1 cellular context compared by ENCODE assay signal in the genomic region with DNA sequence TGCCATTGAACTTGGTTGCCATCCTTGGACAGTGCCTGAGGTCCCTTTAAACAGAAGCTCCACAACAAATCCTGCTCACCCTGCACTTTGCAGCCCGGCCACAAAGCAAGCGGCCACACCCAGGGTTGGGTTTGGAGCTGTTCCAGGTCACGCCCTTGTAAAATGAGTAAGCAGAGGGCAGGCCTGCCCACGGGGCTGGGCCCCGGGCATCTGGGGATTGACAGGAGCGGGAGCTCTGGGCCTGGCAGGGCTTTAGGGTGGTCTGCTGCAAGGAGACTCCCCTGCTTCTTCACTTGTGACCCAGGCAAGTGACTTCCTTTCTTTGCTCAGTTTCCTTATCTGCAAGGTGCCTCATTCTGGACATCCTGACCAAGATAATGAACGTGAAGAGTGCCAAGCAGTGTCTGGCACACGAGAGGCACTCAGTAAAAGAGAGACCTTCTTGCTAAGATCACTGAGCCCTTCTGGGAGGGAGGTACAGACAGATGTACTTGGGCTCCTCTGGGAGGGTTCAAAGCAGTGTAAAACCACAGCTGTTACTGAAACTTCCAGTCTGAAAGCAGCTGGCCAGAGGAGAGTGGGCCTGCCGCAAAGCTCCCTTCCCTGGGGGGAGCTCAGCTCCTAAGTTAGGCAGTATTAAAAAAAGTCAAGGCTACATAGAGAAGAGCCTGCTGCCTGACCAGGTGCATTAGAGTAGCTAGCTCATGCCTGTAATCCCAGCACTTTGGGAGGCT.
TF ChIP-seq lines count a peak whose summit lies in the region.

No MANE protein-coding gene starts in this region.

TF ChIP-seq in HEK293, 187 proteins besides CTCF, POLR2A, EP300 and RAD21 (continued from another document and continues in another):
- TF ChIP-seq, protein P1, sequence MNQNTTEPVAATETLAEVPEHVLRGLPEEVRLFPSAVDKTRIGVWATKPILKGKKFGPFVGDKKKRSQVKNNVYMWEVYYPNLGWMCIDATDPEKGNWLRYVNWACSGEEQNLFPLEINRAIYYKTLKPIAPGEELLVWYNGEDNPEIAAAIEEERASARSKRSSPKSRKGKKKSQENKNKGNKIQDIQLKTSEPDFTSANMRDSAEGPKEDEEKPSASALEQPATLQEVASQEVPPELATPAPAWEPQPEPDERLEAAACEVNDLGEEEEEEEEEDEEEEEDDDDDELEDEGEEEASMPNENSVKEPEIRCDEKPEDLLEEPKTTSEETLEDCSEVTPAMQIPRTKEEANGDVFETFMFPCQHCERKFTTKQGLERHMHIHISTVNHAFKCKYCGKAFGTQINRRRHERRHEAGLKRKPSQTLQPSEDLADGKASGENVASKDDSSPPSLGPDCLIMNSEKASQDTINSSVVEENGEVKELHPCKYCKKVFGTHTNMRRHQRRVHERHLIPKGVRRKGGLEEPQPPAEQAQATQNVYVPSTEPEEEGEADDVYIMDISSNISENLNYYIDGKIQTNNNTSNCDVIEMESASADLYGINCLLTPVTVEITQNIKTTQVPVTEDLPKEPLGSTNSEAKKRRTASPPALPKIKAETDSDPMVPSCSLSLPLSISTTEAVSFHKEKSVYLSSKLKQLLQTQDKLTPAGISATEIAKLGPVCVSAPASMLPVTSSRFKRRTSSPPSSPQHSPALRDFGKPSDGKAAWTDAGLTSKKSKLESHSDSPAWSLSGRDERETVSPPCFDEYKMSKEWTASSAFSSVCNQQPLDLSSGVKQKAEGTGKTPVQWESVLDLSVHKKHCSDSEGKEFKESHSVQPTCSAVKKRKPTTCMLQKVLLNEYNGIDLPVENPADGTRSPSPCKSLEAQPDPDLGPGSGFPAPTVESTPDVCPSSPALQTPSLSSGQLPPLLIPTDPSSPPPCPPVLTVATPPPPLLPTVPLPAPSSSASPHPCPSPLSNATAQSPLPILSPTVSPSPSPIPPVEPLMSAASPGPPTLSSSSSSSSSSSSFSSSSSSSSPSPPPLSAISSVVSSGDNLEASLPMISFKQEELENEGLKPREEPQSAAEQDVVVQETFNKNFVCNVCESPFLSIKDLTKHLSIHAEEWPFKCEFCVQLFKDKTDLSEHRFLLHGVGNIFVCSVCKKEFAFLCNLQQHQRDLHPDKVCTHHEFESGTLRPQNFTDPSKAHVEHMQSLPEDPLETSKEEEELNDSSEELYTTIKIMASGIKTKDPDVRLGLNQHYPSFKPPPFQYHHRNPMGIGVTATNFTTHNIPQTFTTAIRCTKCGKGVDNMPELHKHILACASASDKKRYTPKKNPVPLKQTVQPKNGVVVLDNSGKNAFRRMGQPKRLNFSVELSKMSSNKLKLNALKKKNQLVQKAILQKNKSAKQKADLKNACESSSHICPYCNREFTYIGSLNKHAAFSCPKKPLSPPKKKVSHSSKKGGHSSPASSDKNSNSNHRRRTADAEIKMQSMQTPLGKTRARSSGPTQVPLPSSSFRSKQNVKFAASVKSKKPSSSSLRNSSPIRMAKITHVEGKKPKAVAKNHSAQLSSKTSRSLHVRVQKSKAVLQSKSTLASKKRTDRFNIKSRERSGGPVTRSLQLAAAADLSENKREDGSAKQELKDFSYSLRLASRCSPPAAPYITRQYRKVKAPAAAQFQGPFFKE (tag by site-specific recombination; IDR thresholded peaks at IDR 0.05; ENCODE audit: borderline replicate concordance): no peak
- TF ChIP-seq SCRT2 (tag by site-specific recombination; IDR thresholded peaks at IDR 0.05): no peak
- TF ChIP-seq ZNF350 (tag by site-specific recombination; IDR thresholded peaks at IDR 0.05): no peak
- TF ChIP-seq, protein P2, sequence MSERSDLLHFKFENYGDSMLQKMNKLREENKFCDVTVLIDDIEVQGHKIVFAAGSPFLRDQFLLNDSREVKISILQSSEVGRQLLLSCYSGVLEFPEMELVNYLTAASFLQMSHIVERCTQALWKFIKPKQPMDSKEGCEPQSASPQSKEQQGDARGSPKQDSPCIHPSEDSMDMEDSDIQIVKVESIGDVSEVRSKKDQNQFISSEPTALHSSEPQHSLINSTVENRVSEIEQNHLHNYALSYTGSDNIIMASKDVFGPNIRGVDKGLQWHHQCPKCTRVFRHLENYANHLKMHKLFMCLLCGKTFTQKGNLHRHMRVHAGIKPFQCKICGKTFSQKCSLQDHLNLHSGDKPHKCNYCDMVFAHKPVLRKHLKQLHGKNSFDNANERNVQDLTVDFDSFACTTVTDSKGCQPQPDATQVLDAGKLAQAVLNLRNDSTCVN (tag by site-specific recombination; optimal IDR thresholded peaks at IDR 0.05): peak; percentile 14
- TF ChIP-seq, protein P3, sequence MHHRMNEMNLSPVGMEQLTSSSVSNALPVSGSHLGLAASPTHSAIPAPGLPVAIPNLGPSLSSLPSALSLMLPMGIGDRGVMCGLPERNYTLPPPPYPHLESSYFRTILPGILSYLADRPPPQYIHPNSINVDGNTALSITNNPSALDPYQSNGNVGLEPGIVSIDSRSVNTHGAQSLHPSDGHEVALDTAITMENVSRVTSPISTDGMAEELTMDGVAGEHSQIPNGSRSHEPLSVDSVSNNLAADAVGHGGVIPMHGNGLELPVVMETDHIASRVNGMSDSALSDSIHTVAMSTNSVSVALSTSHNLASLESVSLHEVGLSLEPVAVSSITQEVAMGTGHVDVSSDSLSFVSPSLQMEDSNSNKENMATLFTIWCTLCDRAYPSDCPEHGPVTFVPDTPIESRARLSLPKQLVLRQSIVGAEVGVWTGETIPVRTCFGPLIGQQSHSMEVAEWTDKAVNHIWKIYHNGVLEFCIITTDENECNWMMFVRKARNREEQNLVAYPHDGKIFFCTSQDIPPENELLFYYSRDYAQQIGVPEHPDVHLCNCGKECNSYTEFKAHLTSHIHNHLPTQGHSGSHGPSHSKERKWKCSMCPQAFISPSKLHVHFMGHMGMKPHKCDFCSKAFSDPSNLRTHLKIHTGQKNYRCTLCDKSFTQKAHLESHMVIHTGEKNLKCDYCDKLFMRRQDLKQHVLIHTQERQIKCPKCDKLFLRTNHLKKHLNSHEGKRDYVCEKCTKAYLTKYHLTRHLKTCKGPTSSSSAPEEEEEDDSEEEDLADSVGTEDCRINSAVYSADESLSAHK (tag by site-specific recombination; IDR thresholded peaks at IDR 0.05): no peak
- peak; percentile 9; the same call in 1 of the 2 replicates for TF ChIP-seq ZXDB (tag by site-specific recombination; IDR thresholded peaks at IDR 0.05)
- TF ChIP-seq ZNF19 (tag by site-specific recombination; IDR thresholded peaks at IDR 0.05; ENCODE audit: low read depth): no peak
- no peak for TF ChIP-seq ZFP3 (tag by site-specific recombination; IDR thresholded peaks at IDR 0.05; ENCODE audit: low read depth)
- TF ChIP-seq ZNF239 (tag by site-specific recombination; IDR thresholded peaks at IDR 0.05): no peak
- TF ChIP-seq ZNF544 (tag by site-specific recombination; IDR thresholded peaks at IDR 0.05): no peak
- TF ChIP-seq, protein P4, sequence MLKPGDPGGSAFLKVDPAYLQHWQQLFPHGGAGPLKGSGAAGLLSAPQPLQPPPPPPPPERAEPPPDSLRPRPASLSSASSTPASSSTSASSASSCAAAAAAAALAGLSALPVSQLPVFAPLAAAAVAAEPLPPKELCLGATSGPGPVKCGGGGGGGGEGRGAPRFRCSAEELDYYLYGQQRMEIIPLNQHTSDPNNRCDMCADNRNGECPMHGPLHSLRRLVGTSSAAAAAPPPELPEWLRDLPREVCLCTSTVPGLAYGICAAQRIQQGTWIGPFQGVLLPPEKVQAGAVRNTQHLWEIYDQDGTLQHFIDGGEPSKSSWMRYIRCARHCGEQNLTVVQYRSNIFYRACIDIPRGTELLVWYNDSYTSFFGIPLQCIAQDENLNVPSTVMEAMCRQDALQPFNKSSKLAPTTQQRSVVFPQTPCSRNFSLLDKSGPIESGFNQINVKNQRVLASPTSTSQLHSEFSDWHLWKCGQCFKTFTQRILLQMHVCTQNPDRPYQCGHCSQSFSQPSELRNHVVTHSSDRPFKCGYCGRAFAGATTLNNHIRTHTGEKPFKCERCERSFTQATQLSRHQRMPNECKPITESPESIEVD (tag by site-specific recombination; IDR thresholded peaks at IDR 0.05): no peak
- TF ChIP-seq ZNF341 (tag by site-specific recombination; IDR thresholded peaks at IDR 0.05; ENCODE audit: low read depth): peak; percentile 88
- peak; percentile 55; the same call in 1 of the 2 replicates for TF ChIP-seq EGR2 (tag by site-specific recombination; IDR thresholded peaks at IDR 0.05; ENCODE audit: low read depth)
- no peak for TF ChIP-seq ZNF548 (tag by site-specific recombination; IDR thresholded peaks at IDR 0.05)
- peak; percentile 73 for TF ChIP-seq ZNF600 (tag by site-specific recombination; IDR thresholded peaks at IDR 0.05)
- TF ChIP-seq ZFHX2 (tag by site-specific recombination; conservative IDR thresholded peaks at IDR 0.05): peak; percentile 63; the same call in 1 of the 2 replicates
- no peak for TF ChIP-seq ZNF426 (tag by site-specific recombination; IDR thresholded peaks at IDR 0.05)
- no peak for TF ChIP-seq MZF1 (tag by site-specific recombination; IDR thresholded peaks at IDR 0.05; ENCODE audit: borderline replicate concordance)
- TF ChIP-seq, protein P5, sequence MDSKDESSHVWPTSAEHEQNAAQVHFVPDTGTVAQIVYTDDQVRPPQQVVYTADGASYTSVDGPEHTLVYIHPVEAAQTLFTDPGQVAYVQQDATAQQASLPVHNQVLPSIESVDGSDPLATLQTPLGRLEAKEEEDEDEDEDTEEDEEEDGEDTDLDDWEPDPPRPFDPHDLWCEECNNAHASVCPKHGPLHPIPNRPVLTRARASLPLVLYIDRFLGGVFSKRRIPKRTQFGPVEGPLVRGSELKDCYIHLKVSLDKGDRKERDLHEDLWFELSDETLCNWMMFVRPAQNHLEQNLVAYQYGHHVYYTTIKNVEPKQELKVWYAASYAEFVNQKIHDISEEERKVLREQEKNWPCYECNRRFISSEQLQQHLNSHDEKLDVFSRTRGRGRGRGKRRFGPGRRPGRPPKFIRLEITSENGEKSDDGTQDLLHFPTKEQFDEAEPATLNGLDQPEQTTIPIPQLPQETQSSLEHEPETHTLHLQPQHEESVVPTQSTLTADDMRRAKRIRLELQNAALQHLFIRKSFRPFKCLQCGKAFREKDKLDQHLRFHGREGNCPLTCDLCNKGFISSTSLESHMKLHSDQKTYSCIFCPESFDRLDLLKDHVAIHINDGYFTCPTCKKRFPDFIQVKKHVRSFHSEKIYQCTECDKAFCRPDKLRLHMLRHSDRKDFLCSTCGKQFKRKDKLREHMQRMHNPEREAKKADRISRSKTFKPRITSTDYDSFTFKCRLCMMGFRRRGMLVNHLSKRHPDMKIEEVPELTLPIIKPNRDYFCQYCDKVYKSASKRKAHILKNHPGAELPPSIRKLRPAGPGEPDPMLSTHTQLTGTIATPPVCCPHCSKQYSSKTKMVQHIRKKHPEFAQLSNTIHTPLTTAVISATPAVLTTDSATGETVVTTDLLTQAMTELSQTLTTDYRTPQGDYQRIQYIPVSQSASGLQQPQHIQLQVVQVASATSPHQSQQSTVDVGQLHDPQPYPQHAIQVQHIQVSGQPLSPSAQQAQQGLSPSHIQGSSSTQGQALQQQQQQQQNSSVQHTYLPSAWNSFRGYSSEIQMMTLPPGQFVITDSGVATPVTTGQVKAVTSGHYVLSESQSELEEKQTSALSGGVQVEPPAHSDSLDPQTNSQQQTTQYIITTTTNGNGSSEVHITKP (tag by site-specific recombination; IDR thresholded peaks at IDR 0.05): peak; percentile 51; the same call in 1 of the 2 replicates
- TF ChIP-seq ZNF561 (tag by site-specific recombination; IDR thresholded peaks at IDR 0.05; ENCODE audit: borderline replicate concordance): 0 out of 2 replicates have a peak, but pooled peaks have one; percentile 29
- TF ChIP-seq, protein P6, sequence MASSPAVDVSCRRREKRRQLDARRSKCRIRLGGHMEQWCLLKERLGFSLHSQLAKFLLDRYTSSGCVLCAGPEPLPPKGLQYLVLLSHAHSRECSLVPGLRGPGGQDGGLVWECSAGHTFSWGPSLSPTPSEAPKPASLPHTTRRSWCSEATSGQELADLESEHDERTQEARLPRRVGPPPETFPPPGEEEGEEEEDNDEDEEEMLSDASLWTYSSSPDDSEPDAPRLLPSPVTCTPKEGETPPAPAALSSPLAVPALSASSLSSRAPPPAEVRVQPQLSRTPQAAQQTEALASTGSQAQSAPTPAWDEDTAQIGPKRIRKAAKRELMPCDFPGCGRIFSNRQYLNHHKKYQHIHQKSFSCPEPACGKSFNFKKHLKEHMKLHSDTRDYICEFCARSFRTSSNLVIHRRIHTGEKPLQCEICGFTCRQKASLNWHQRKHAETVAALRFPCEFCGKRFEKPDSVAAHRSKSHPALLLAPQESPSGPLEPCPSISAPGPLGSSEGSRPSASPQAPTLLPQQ (tag by site-specific recombination; IDR thresholded peaks at IDR 0.05): peak; percentile 86
- no peak for TF ChIP-seq ZNF311 (tag by site-specific recombination; IDR thresholded peaks at IDR 0.05; ENCODE audit: borderline replicate concordance)
- TF ChIP-seq, protein P7, sequence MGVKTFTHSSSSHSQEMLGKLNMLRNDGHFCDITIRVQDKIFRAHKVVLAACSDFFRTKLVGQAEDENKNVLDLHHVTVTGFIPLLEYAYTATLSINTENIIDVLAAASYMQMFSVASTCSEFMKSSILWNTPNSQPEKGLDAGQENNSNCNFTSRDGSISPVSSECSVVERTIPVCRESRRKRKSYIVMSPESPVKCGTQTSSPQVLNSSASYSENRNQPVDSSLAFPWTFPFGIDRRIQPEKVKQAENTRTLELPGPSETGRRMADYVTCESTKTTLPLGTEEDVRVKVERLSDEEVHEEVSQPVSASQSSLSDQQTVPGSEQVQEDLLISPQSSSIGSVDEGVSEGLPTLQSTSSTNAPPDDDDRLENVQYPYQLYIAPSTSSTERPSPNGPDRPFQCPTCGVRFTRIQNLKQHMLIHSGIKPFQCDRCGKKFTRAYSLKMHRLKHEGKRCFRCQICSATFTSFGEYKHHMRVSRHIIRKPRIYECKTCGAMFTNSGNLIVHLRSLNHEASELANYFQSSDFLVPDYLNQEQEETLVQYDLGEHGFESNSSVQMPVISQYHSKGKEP (tag by site-specific recombination; IDR thresholded peaks at IDR 0.05): peak; percentile 2; the same call in 1 of the 2 replicates
- TF ChIP-seq ZNF626 (tag by site-specific recombination; IDR thresholded peaks at IDR 0.05): no peak
- TF ChIP-seq ZNF621 (tag by site-specific recombination; IDR thresholded peaks at IDR 0.05): no peak
- TF ChIP-seq, protein P8, sequence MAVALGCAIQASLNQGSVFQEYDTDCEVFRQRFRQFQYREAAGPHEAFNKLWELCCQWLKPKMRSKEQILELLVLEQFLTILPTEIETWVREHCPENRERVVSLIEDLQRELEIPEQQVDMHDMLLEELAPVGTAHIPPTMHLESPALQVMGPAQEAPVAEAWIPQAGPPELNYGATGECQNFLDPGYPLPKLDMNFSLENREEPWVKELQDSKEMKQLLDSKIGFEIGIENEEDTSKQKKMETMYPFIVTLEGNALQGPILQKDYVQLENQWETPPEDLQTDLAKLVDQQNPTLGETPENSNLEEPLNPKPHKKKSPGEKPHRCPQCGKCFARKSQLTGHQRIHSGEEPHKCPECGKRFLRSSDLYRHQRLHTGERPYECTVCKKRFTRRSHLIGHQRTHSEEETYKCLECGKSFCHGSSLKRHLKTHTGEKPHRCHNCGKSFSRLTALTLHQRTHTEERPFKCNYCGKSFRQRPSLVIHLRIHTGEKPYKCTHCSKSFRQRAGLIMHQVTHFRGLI (tag by site-specific recombination; IDR thresholded peaks at IDR 0.05): peak; percentile 61; the same call in 1 of the 2 replicates
- peak; percentile 40; the same call in 1 of the 2 replicates for TF ChIP-seq OSR2 (tag by site-specific recombination; IDR thresholded peaks at IDR 0.05)
